In genomic region chr22:38467438-38467903, GRCh38 we compare ENCODE assay signal across 8 cellular contexts. TPM values are rescaled to one million over a fixed set of nuclear protein-coding genes. Genes with fewer than 3 reads are reported as not detected.
DNase-seq lines count a peak whose midpoint lies in the region; ATAC-seq, FAIRE-seq and TF ChIP-seq lines count a peak whose summit lies in the region.

No MANE protein-coding gene starts in this region.

- peaks cover 23% of the 10 kb centered on the region for H3F3A ChIP-seq in GM23338 (replicated peaks; ENCODE audit: low read depth)

- H3K79me2 ChIP-seq in GM23338 (replicated peaks; ENCODE audit: insufficient read depth) = no peaks in the 10 kb centered on the region

- H3K9me3 Mint-ChIP-seq in GM23338 = no peaks in the 10 kb centered on the region; the same call in 2 of the 3 replicates
- H3K9me3 Mint-ChIP-seq in activated naive CD8-positive, alpha-beta T cell (ENCODE audit: low read depth) = no peaks in the 10 kb centered on the region

- no peak for TF ChIP-seq CTCF in GM23338 (conservative IDR thresholded peaks at IDR 0.05; ENCODE audit: low read depth in 2 of 2)

- H3K9ac ChIP-seq in skeletal muscle satellite cell (ENCODE audit: low read depth, low read length) = peak overlapping the region; percentile 88

- H2AFZ ChIP-seq in GM23338 = peak overlapping the region; percentile 99

- WGBS in iPS DF 6.9 (ENCODE audit: insufficient coverage, insufficient read length) = no CpG with 5 or more reads among the region's 20 CpGs

- FAIRE-seq in frontal cortex (lab: Jason Lieb, UNC) = no peak

- H3K4me2 ChIP-seq in GM23338 (peak overlapping the region; percentile 88), skeletal muscle satellite cell (ENCODE audit: low read length) (peak overlapping the region; percentile 93)

- peaks cover 52% of the 10 kb centered on the region for H3K27me3 Mint-ChIP-seq in GM23338 (ENCODE audit: insufficient read depth, low read depth, poor library complexity)
- H3K27me3 Mint-ChIP-seq in activated naive CD8-positive, alpha-beta T cell = peaks cover 14% of the 10 kb centered on the region

- ATAC-seq in GM23338 = peak; percentile 4; the same call in 1 of the 3 replicates
- ATAC-seq in GM18520 (IDR thresholded peaks at IDR 0.05; ENCODE audit: unreplicated experiment) = no peak

- H4K20me1 ChIP-seq in GM23338 (replicated peaks; ENCODE audit: insufficient read depth) = no peaks in the 10 kb centered on the region

- peaks cover 56% of the 10 kb centered on the region for H3K27me3 ChIP-seq in GM23338 (ENCODE audit: insufficient read depth)
- H3K27me3 ChIP-seq in iPS DF 6.9 (ENCODE audit: control insufficient read depth, insufficient read depth, low read length) = no peaks in the 10 kb centered on the region; the same call in 1 of the 2 replicates
- peaks cover 9% of the 10 kb centered on the region for H3K27me3 ChIP-seq in skeletal muscle satellite cell (ENCODE audit: control insufficient read depth, insufficient read depth, low read length)

- H3K4me1 Mint-ChIP-seq in GM23338 = peaks cover 18% of the 10 kb centered on the region
- peaks cover 3% of the 10 kb centered on the region for H3K4me1 Mint-ChIP-seq in activated naive CD8-positive, alpha-beta T cell (ENCODE audit: low read depth)

- H3K4me3 ChIP-seq in GM23338 (peak overlapping the region; percentile 76), iPS DF 6.9 (ENCODE audit: low read length) (peak overlapping the region; percentile 48; the same call in 1 of the 2 replicates), skeletal muscle satellite cell (ENCODE audit: low read length) (peak overlapping the region; percentile 79)

- DNase-seq in GM23338 (ENCODE audit: low spot score) (peak; percentile 47), iPS DF 6.9 (ENCODE audit: low read depth, low spot score) (no peak), NCI-H1105 (lab: John Stamatoyannopoulos, UW) (no peak), DMS153 (lab: John Stamatoyannopoulos, UW) (no peak), frontal cortex (ENCODE audit: low spot score in 2 of 2) (no peak)

- H3K9me3 ChIP-seq in iPS DF 6.9 (ENCODE audit: control insufficient read depth, insufficient read depth, low read length) (no peaks in the 10 kb centered on the region), skeletal muscle satellite cell (replicated peaks; ENCODE audit: low read length) (no peaks in the 10 kb centered on the region)

- H3K36me3 ChIP-seq in GM23338 (ENCODE audit: insufficient read depth) (no peaks in the 10 kb centered on the region), iPS DF 6.9 (ENCODE audit: control insufficient read depth, insufficient read depth, low read length) (no peaks in the 10 kb centered on the region), skeletal muscle satellite cell (ENCODE audit: insufficient read depth, low read length) (peaks cover 7% of the 10 kb centered on the region)

- H3K9me2 ChIP-seq in GM23338 (ENCODE audit: insufficient read depth) = no peaks in the 10 kb centered on the region

- H3K4me1 ChIP-seq in GM23338 (ENCODE audit: insufficient read depth) = peaks cover 14% of the 10 kb centered on the region
- 0 out of 2 replicates have a peak, but pooled peaks cover 2% of the 10 kb centered on the region for H3K4me1 ChIP-seq in iPS DF 6.9 (ENCODE audit: control insufficient read depth, insufficient read depth, low read length)
- H3K4me1 ChIP-seq in skeletal muscle satellite cell (ENCODE audit: control insufficient read depth, insufficient read depth, low read length) = peaks cover 14% of the 10 kb centered on the region

- H3K27ac ChIP-seq in GM23338 (ENCODE audit: low read depth) = no peak overlapping the region
- H3K27ac ChIP-seq in iPS DF 6.9 (ENCODE audit: low read length) = no peak overlapping the region

- H3K4me3 Mint-ChIP-seq in GM23338 = peak overlapping the region; percentile 74
- peak overlapping the region; percentile 76 for H3K4me3 Mint-ChIP-seq in activated naive CD8-positive, alpha-beta T cell

- H3K27ac Mint-ChIP-seq in GM23338 = no peak overlapping the region
- no peak overlapping the region for H3K27ac Mint-ChIP-seq in activated naive CD8-positive, alpha-beta T cell

- no peaks in the 10 kb centered on the region for H3K36me3 Mint-ChIP-seq in GM23338 (ENCODE audit: low read depth)
- no peaks in the 10 kb centered on the region for H3K36me3 Mint-ChIP-seq in activated naive CD8-positive, alpha-beta T cell

TF ChIP-seq in GM23338, 12 proteins besides CTCF, POLR2A, EP300 and RAD21:
- no peak for TF ChIP-seq ZNF114 (CRISPR knock-in tag; IDR thresholded peaks at IDR 0.05)
- TF ChIP-seq POLR2AphosphoS5 (IDR thresholded peaks at IDR 0.05; ENCODE audit: low read depth) = 0 out of 2 replicates have a peak, but pooled peaks have one; percentile 2
- no peak for TF ChIP-seq ZNF462 (CRISPR knock-in tag; IDR thresholded peaks at IDR 0.05)
- TF ChIP-seq ETS1 (IDR thresholded peaks at IDR 0.05) = no peak
- TF ChIP-seq NANOG (IDR thresholded peaks at IDR 0.05; ENCODE audit: borderline replicate concordance) = no peak

RNA-seq across cellular contexts. Expression of gene KDELR3, which starts 0.4 kb away (rescaled TPM):
- total RNA-seq in GM23338 (2014; rRNA removed; shearing (Covaris generic)) = 5.6 and 11.1 TPM in 2 replicates
- polyA plus RNA-seq in GM23338 (2016; fragmentation: Nextera tagmentation; extraction: Ambion mirVana) = 5.7 and 7.8 TPM in 2 replicates
- 102 and 137 TPM in 2 replicates for total RNA-seq in skeletal muscle satellite cell (2012; rRNA removed)
- total RNA-seq in frontal cortex = 1.2 TPM

RNA-seq across cellular contexts. Expression of gene KCNJ4, which starts 12.5 kb away (rescaled TPM):
- total RNA-seq in GM23338 (2014; rRNA removed; shearing (Covaris generic)) = 1.3 TPM in 2 replicates
- polyA plus RNA-seq in GM23338 (2016; fragmentation: Nextera tagmentation; extraction: Ambion mirVana) = 0.23 and 0.28 TPM in 2 replicates
- total RNA-seq in skeletal muscle satellite cell (2012; rRNA removed) = not detected in 2 replicates
- 12.2 TPM for total RNA-seq in frontal cortex

RNA-seq across cellular contexts. Expression of gene DDX17, which starts 38.6 kb away (rescaled TPM):
- total RNA-seq in GM23338 (2014; rRNA removed; shearing (Covaris generic)) = 452 and 603 TPM in 2 replicates
- 88.0 and 91.0 TPM in 2 replicates for polyA plus RNA-seq in GM23338 (2016; fragmentation: Nextera tagmentation; extraction: Ambion mirVana)
- 213 and 252 TPM in 2 replicates for total RNA-seq in skeletal muscle satellite cell (2012; rRNA removed)
- 662 TPM for total RNA-seq in frontal cortex
